Comparison of ENCODE assay signal across 8 cellular contexts in genomic region chr4:1721003-1721665, GRCh38. TPM values are rescaled to one million over a fixed set of nuclear protein-coding genes. Genes with fewer than 3 reads are reported as not detected.
DNase-seq lines count a peak whose midpoint lies in the region; ATAC-seq, FAIRE-seq and TF ChIP-seq lines count a peak whose summit lies in the region.

TSS of gene TACC3 (plus strand) at chr4:1721521. CDS start at chr4:1723422, 1,901 bp downstream.
TSS of gene TMEM129 (minus strand) at chr4:1721323. CDS start at chr4:1720837, 486 bp downstream.

- no peaks in the 10 kb centered on the region for H3K9me3 Mint-ChIP-seq in activated naive CD4-positive, alpha-beta T cell treated with anti-CD3 and anti-CD28 coated beads for 36 hours

- CTCF ChIA-PET in activated naive CD4-positive, alpha-beta T cell treated with anti-CD3 and anti-CD28 coated beads for 36 hours (lab: Charles Lee), result interaction anchor here (0.7 to 0.9 kb wide), 3 partner anchors 9 to 28 kb away, joined by 3 read pairs; partner anchors contain the start of gene SLBP

- H4K91ac ChIP-seq in neuronal stem cell (ENCODE audit: low read depth, low read length, poor library complexity), result no peak within 1 kb of the TSS

- H3K14ac ChIP-seq in neuronal stem cell (ENCODE audit: low read length), result peak within 1 kb of the TSS; percentile 98

- H2BK5ac ChIP-seq in neuronal stem cell (ENCODE audit: low read length), result peak within 1 kb of the TSS; percentile 96

- intact Hi-C loops in activated naive CD4-positive, alpha-beta T cell treated with anti-CD3 and anti-CD28 coated beads for 36 hours (cut with micrococcal nuclease), result loop anchor here (1.0 to 10.0 kb wide), 9 partner anchors 9 to 744 kb away; partner anchors contain the start of genes FAM53A, FGFRL1, MAEA and RNF4

- no peak within 1 kb of the TSS for H4K8ac ChIP-seq in neuronal stem cell (ENCODE audit: low read depth, low read length)

- H3K4me1 Mint-ChIP-seq in activated naive CD4-positive, alpha-beta T cell treated with anti-CD3 and anti-CD28 coated beads for 36 hours (ENCODE audit: low read depth), result peaks cover 53% of the 10 kb centered on the region

- H3K27ac ChIP-seq in neuronal stem cell (replicated peaks; ENCODE audit: low read length), result peak within 1 kb of the TSS; percentile 85

- no peaks in the 10 kb centered on the region for H3K27me3 ChIP-seq in GM06990 (replicated peaks; ENCODE audit: control insufficient read depth, insufficient read depth, low read length)
- H3K27me3 ChIP-seq in neuronal stem cell (ENCODE audit: control insufficient read depth in 3 of 3, insufficient read depth in 3 of 3, low read depth in 1 of 3, low read length in 3 of 3), result no peaks in the 10 kb centered on the region

- TF ChIP-seq POLR2A in NB4 (IDR thresholded peaks at IDR 0.05; ENCODE audit: extremely low read depth, insufficient read length), result peak; percentile 62

- peak within 1 kb of the TSS; percentile 99 for H3K18ac ChIP-seq in neuronal stem cell (ENCODE audit: low read length)

- H3K9me3 ChIP-seq in neuronal stem cell (replicated peaks in 1 of 2; ENCODE audit: control insufficient read depth in 2 of 2, insufficient read depth in 1 of 2, low read depth in 1 of 2, low read length in 2 of 2), result peaks cover 0 to 2% of the 10 kb centered on the region in 2 donors

- H3K4me2 ChIP-seq in neuronal stem cell (ENCODE audit: insufficient read depth, low read length, poor library complexity, severe bottlenecking), result peak within 1 kb of the TSS; percentile 98

- H2BK15ac ChIP-seq in neuronal stem cell (ENCODE audit: low read length), result peak within 1 kb of the TSS; percentile 6

- H2BK12ac ChIP-seq in neuronal stem cell (ENCODE audit: low read length), result peak within 1 kb of the TSS; percentile 97

- H2BK120ac ChIP-seq in neuronal stem cell (ENCODE audit: low read depth, low read length), result no peak within 1 kb of the TSS

- DNase-seq in GM06990 (ENCODE audit: extremely low read depth, insufficient read length) (peak; percentile 92), NB4 (ENCODE audit: low read depth) (peak; percentile 99), SK-N-DZ (ENCODE audit: low spot score) (peak; percentile 93), frontal cortex (ENCODE audit: low spot score in 2 of 2) (peak; percentile 99 to 100), neuronal stem cell (ENCODE audit: low spot score) (peak; percentile 90)
- peak; percentile 96 for DNase-seq in activated naive CD4-positive, alpha-beta T cell treated with anti-CD3 and anti-CD28 coated beads for 36 hours

- no peak for FAIRE-seq in frontal cortex (lab: Jason Lieb, UNC)

- H3K36me3 ChIP-seq in GM06990 (ENCODE audit: control insufficient read depth, insufficient read depth, low read length), result peaks cover 25% of the 10 kb centered on the region
- H3K36me3 ChIP-seq in neuronal stem cell (replicated peaks in 1 of 2; ENCODE audit: control insufficient read depth in 2 of 2, insufficient read depth in 2 of 2, low read length in 2 of 2), result peaks cover 46 to 66% of the 10 kb centered on the region in 2 donors

- no peaks in the 10 kb centered on the region for H3K27me3 Mint-ChIP-seq in activated naive CD4-positive, alpha-beta T cell treated with anti-CD3 and anti-CD28 coated beads for 36 hours (ENCODE audit: low read depth)

- H3K4me3 ChIP-seq in GM06990 (replicated peaks; ENCODE audit: low read depth, low read length) (peak within 1 kb of the TSS; percentile 92), NB4 (ENCODE audit: low read depth, low read length) (peak within 1 kb of the TSS; percentile 92), neuronal stem cell (ENCODE audit: low read length in 2 of 2) (peak within 1 kb of the TSS; percentile 89 to 97)

- no peak for TF ChIP-seq CTCF in GM06990 (IDR thresholded peaks at IDR 0.05; ENCODE audit: insufficient read depth, low read length, poor library complexity, severe bottlenecking)
- no peak for TF ChIP-seq CTCF in NB4 (IDR thresholded peaks at IDR 0.05; ENCODE audit: low read depth, low read length)
- TF ChIP-seq CTCF in subcutaneous adipose tissue (IDR thresholded peaks at IDR 0.05; ENCODE audit: low read depth), result no peak

- H3K27ac Mint-ChIP-seq in activated naive CD4-positive, alpha-beta T cell treated with anti-CD3 and anti-CD28 coated beads for 36 hours, result peak within 1 kb of the TSS; percentile 98

- peak within 1 kb of the TSS; percentile 100 for H3K9ac ChIP-seq in neuronal stem cell (ENCODE audit: low read depth, low read length, poor library complexity)

- peaks cover 43% of the 10 kb centered on the region for H3K36me3 Mint-ChIP-seq in activated naive CD4-positive, alpha-beta T cell treated with anti-CD3 and anti-CD28 coated beads for 36 hours (ENCODE audit: low read depth)

- peak within 1 kb of the TSS; percentile 98 for H3K4ac ChIP-seq in neuronal stem cell (ENCODE audit: low read length)

- H3K79me1 ChIP-seq in neuronal stem cell (ENCODE audit: low read depth, low read length), result peaks cover 37% of the 10 kb centered on the region

- H3K4me3 Mint-ChIP-seq in activated naive CD4-positive, alpha-beta T cell treated with anti-CD3 and anti-CD28 coated beads for 36 hours, result peak within 1 kb of the TSS; percentile 94

- peak within 1 kb of the TSS; percentile 94 for H2AFZ ChIP-seq in neuronal stem cell (ENCODE audit: low read length)

- WGBS in neuronal stem cell (ENCODE audit: extremely low coverage in 2 of 2, insufficient read length in 2 of 2, insufficient replicate concordance in 1 of 2), 2 donors, result no CpG with 5 or more reads among the region's 83 CpGs

- H2AK5ac ChIP-seq in neuronal stem cell (ENCODE audit: low read depth, low read length), result peak within 1 kb of the TSS; percentile 98

- ATAC-seq in HG02571 (IDR thresholded peaks at IDR 0.05; ENCODE audit: unreplicated experiment), result peak; percentile 76

- H3K23ac ChIP-seq in neuronal stem cell (ENCODE audit: low read depth, low read length, poor library complexity), result peak within 1 kb of the TSS; percentile 99

- peaks cover 16 to 17% of the 10 kb centered on the region in 2 donors for H3K4me1 ChIP-seq in neuronal stem cell (ENCODE audit: control insufficient read depth in 2 of 2, insufficient read depth in 1 of 2, low read depth in 1 of 2, low read length in 2 of 2)

RNA-seq across cellular contexts. Expression of gene TACC3, which starts in this region (rescaled TPM):
- polyA plus RNA-seq in SK-N-DZ (2014; cell fraction: cytosol; rRNA removed), result 28.0 and 30.2 TPM in 2 replicates
- polyA plus RNA-seq in SK-N-DZ (2014; cell fraction: nucleus; rRNA removed), result 90.5 and 232 TPM in 2 replicates
- total RNA-seq in activated naive CD4-positive, alpha-beta T cell treated with anti-CD3 and anti-CD28 coated beads for 36 hours, result 100 to 1,000 TPM; 246 to 264 TPM
- 2.0 TPM for total RNA-seq in frontal cortex
- 110 TPM for polyA plus RNA-seq in neuronal stem cell (2013, experiment 1 of 2)
- polyA plus RNA-seq in neuronal stem cell (2013, experiment 2 of 2), result 108 TPM
- total RNA-seq in subcutaneous adipose tissue, result 10 to 100 TPM in 3 of 4 donors, 1 to 10 TPM in 1; 3.9 to 18.1 (median 15.4) TPM

RNA-seq across cellular contexts. Expression of gene TMEM129, which starts in this region (rescaled TPM):
- polyA plus RNA-seq in SK-N-DZ (2014; cell fraction: cytosol; rRNA removed), result 77.3 and 81.6 TPM in 2 replicates
- 124 and 144 TPM in 2 replicates for polyA plus RNA-seq in SK-N-DZ (2014; cell fraction: nucleus; rRNA removed)
- 10 to 100 TPM; 19.0 to 19.8 TPM for total RNA-seq in activated naive CD4-positive, alpha-beta T cell treated with anti-CD3 and anti-CD28 coated beads for 36 hours
- total RNA-seq in frontal cortex, result 13.5 TPM
- polyA plus RNA-seq in neuronal stem cell (2013, experiment 1 of 2), result 28.3 TPM
- 26.4 TPM for polyA plus RNA-seq in neuronal stem cell (2013, experiment 2 of 2)
- total RNA-seq in subcutaneous adipose tissue, result 10 to 100 TPM; 21.0 to 65.4 (median 30.4) TPM

Comparison
In these comparisons a context has a peak if more than half of its experiments do, and no peak if none do; other contexts are left out.
1. Peak in every context shown above with its lines: DNase-seq, ATAC-seq, H3K4me3 ChIP-seq and H3K27ac ChIP-seq.
2. RNA of gene TACC3 (total RNA-seq): 246 to 264 TPM in activated naive CD4-positive, alpha-beta T cell treated with anti-CD3 and anti-CD28 coated beads for 36 hours; 3.9 to 18.1 TPM in subcutaneous adipose tissue and 2.0 TPM in frontal cortex (single experiment); every median in the first group is over 10 times any median in the second.